ENCODE assay signal across 22 cellular contexts in genomic region chr7:91609525-91609924, GRCh38.
DNase-seq lines count a peak whose midpoint lies in the region; ATAC-seq and TF ChIP-seq lines count a peak whose summit lies in the region.
"Had no signal": no experiment of that assay in that cellular context is flagged by ENCODE, and none has a peak within 500 bp of the region (broad histone marks: within the 10 kb centered on the region; RNA-seq: fewer than 3 reads in every experiment).

No MANE protein-coding gene starts in this region.

- H3K4me3 ChIP-seq in RWPE2 (ENCODE audit: severe bottlenecking): no peak overlapping the region
- H3K4me3 ChIP-seq in epithelial cell of proximal tubule (ENCODE audit: low read depth, low read length): no peak overlapping the region
- H3K4me3 ChIP-seq: cardiac muscle cell, left ventricle myocardium inferior, skin epidermis had no signal

- H3K4me3 Mint-ChIP-seq in osteocyte (ENCODE audit: unreplicated experiment): no peak overlapping the region
- H3K4me3 Mint-ChIP-seq: CD4-positive, alpha-beta T cell; IgD-negative memory B cell; stimulated activated naive CD8-positive, alpha-beta T cell treated with anti-CD3 and anti-CD28 coated beads, Interleukin-15, Interleukin-2, amounts not matched to agents 100 ng/mL and 50 ng/mL, for 24 hours had no signal

- H3K36me3 Mint-ChIP-seq in osteocyte (ENCODE audit: unreplicated experiment): no peaks in the 10 kb centered on the region

- peak; percentile 46 for DNase-seq in NCI-H146 (lab: John Stamatoyannopoulos, UW)
- DNase-seq in NCI-H146 treated with DMSO at 0.1 percent for 48 hours (lab: John Stamatoyannopoulos, UW; ENCODE audit: unreplicated experiment): no peak
- no peak for DNase-seq in RWPE2 (ENCODE audit: low spot score)
- DNase-seq in epithelial cell of proximal tubule (ENCODE audit: low read depth): no peak
- no peak for DNase-seq in osteocyte (ENCODE audit: extremely low spot score, unreplicated experiment)
- DNase-seq in NCI-H2171 (lab: John Stamatoyannopoulos, UW): no peak
- DNase-seq in activated CD8-positive, alpha-beta memory T cell treated with anti-CD3 and anti-CD28 coated beads, Interleukin-2, amount 50 U/mL, for 48 hours: no peak
- DNase-seq: 8988T; activated CD4-positive, CD25-positive, alpha-beta regulatory T cell; activated naive CD4-positive, alpha-beta T cell treated with anti-CD3 and anti-CD28 coated beads, Interleukin-2, amount 50 U/mL, for 16 hours; AML-193; amniotic stem cell; CD4-positive, alpha-beta T cell; left ventricle myocardium inferior; NCI-H2081 treated with DMSO at 0.1 percent for 48 hours had no signal

- no peak overlapping the region for H3K27ac ChIP-seq in RWPE2 (ENCODE audit: poor library complexity, severe bottlenecking)
- H3K27ac ChIP-seq: cardiac muscle cell, left ventricle myocardium inferior had no signal

- peak; percentile 10 for TF ChIP-seq CTCF in RWPE2 (IDR thresholded peaks at IDR 0.05; ENCODE audit: poor library complexity, severe bottlenecking)
- peak; percentile 20 for TF ChIP-seq CTCF in epithelial cell of proximal tubule (conservative IDR thresholded peaks at IDR 0.05; ENCODE audit: low read depth, low read length)
- peak; percentile 29 for TF ChIP-seq CTCF in osteocyte (IDR thresholded peaks at IDR 0.05)

- peaks cover 26% of the 10 kb centered on the region for H3K27me3 Mint-ChIP-seq in osteocyte (ENCODE audit: unreplicated experiment)
- H3K27me3 Mint-ChIP-seq: IgD-negative memory B cell; stimulated activated naive CD8-positive, alpha-beta T cell treated with anti-CD3 and anti-CD28 coated beads, Interleukin-15, Interleukin-2, amounts not matched to agents 100 ng/mL and 50 ng/mL, for 24 hours had no signal

- H3K9me3 Mint-ChIP-seq in osteocyte (ENCODE audit: unreplicated experiment): peaks cover 6% of the 10 kb centered on the region
- H3K9me3 Mint-ChIP-seq: stimulated activated naive CD8-positive, alpha-beta T cell treated with anti-CD3 and anti-CD28 coated beads, Interleukin-15, Interleukin-2, amounts not matched to agents 100 ng/mL and 50 ng/mL, for 24 hours had no signal

- no peaks in the 10 kb centered on the region for H3K4me1 Mint-ChIP-seq in osteocyte (ENCODE audit: unreplicated experiment)
- H3K4me1 Mint-ChIP-seq: IgD-negative memory B cell had no signal

- no peaks in the 10 kb centered on the region for H3K27me3 ChIP-seq in RWPE2 (ENCODE audit: insufficient read depth, poor library complexity, severe bottlenecking)
- H3K27me3 ChIP-seq: cardiac muscle cell had no signal

- no peaks in the 10 kb centered on the region for H3K9me3 ChIP-seq in RWPE2 (ENCODE audit: severe bottlenecking)

- no peaks in the 10 kb centered on the region for H3K4me1 ChIP-seq in RWPE2 (ENCODE audit: insufficient read depth, poor library complexity, severe bottlenecking)
- H3K4me1 ChIP-seq: left ventricle myocardium inferior had no signal

- ATAC-seq in RWPE2 (ENCODE audit: low read depth) (no peak), HG03378 (IDR thresholded peaks at IDR 0.05; ENCODE audit: unreplicated experiment) (no peak)
- ATAC-seq: esophagus mucosa, Panc1 had no signal

- H3K27ac Mint-ChIP-seq in osteocyte (ENCODE audit: unreplicated experiment): no peak overlapping the region
- H3K27ac Mint-ChIP-seq: CD4-positive, alpha-beta T cell; IgD-negative memory B cell; stimulated activated naive CD8-positive, alpha-beta T cell treated with anti-CD3 and anti-CD28 coated beads, Interleukin-15, Interleukin-2, amounts not matched to agents 100 ng/mL and 50 ng/mL, for 24 hours had no signal

- no peaks in the 10 kb centered on the region for H3K36me3 ChIP-seq in RWPE2 (ENCODE audit: low read depth)
- H3K36me3 ChIP-seq: cardiac muscle cell, left ventricle myocardium inferior had no signal
